ENCODE assay signal across 9 cellular contexts in genomic region chr3:152267831-152268500, GRCh38. TPM values are rescaled to one million over a fixed set of nuclear protein-coding genes. Genes with fewer than 3 reads are reported as not detected.
DNase-seq lines count a peak whose midpoint lies in the region; ATAC-seq, FAIRE-seq and TF ChIP-seq lines count a peak whose summit lies in the region.
"Had no signal": no experiment of that assay in that cellular context is flagged by ENCODE, and none has a peak within 500 bp of the region (broad histone marks: within the 10 kb centered on the region; RNA-seq: fewer than 3 reads in every experiment).

No MANE protein-coding gene starts in this region.

- H3K4me3 Mint-ChIP-seq in memory B cell, result peak overlapping the region; percentile 90

- H3K36me3 Mint-ChIP-seq in memory B cell, result peaks cover 8% of the 10 kb centered on the region

- in situ Hi-C loops in GM12878 (cut with MboI), result no loop called here

- DNase-seq in cardiac muscle cell (ENCODE audit: low read depth in 1 of 2, low spot score in 1 of 2) (peak in 1 of 2 donors; percentile 58), left cardiac atrium (no peak), GM12878 (ENCODE audit: low read depth, low spot score) (no peak), memory B cell (ENCODE audit: low spot score in 2 of 2) (no peak), urothelium cell line (ENCODE audit: low spot score) (peak; percentile 4), NCI-H1048 (lab: John Stamatoyannopoulos, UW) (no peak), hippocampal formation (lab: John Stamatoyannopoulos, UW) (no peak)

- peak overlapping the region; percentile 93 for H3K27ac Mint-ChIP-seq in memory B cell

- FAIRE-seq in GM12878 (lab: Jason Lieb, UNC) (no peak), urothelium cell line (lab: Jason Lieb, UNC) (no peak)
- FAIRE-seq: colon had no signal

- H3K79me2 ChIP-seq in GM12878 (ENCODE audit: control insufficient read depth, insufficient read depth, low read length), result peaks cover 60% of the 10 kb centered on the region

- no peaks in the 10 kb centered on the region for H3K9me3 ChIP-seq in cardiac muscle cell (ENCODE audit: low read depth)
- H3K9me3 ChIP-seq in GM12878 (replicated peaks; ENCODE audit: control insufficient read depth, insufficient read depth, low read length), result no peaks in the 10 kb centered on the region; the same call in 2 of the 3 replicates

- TSS peak; percentile 89 for BruUV-seq in GM12878 (replicated peaks; lab: Mats Ljungman, UMichigan)

- TF ChIP-seq POLR2A in GM12878 (IDR thresholded peaks at IDR 0.05; ENCODE audit: low read depth, low read length), result no peak

- peaks cover 36% of the 10 kb centered on the region for H3K4me1 Mint-ChIP-seq in memory B cell

- CTCF ChIA-PET in GM12878 (lab: Yijun Ruan, JAX), result interaction anchor here (1.0 to 2.1 kb wide), 6 partner anchors 9 to 176 kb away, joined by 3 to 8 read pairs (median 4); no protein-coding TSS in a partner anchor

- H3K27me3 ChIP-seq in cardiac muscle cell, result peaks cover 41% of the 10 kb centered on the region
- no peaks in the 10 kb centered on the region for H3K27me3 ChIP-seq in GM12878 (replicated peaks in 1 of 2; ENCODE audit: control insufficient read depth in 2 of 2, insufficient read depth in 2 of 2, low read length in 1 of 2)

- TF ChIP-seq EP300 in GM12878 (IDR thresholded peaks at IDR 0.05; ENCODE audit: borderline replicate concordance in 1 of 2, control insufficient read depth in 1 of 2, low read depth in 2 of 2, low read length in 2 of 2), result no peak

- peak overlapping the region; percentile 79 for H3K4me3 ChIP-seq in cardiac muscle cell
- H3K4me3 ChIP-seq in GM12878, result peak overlapping the region; percentile 95

- peak overlapping the region; percentile 75 for H3K4me2 ChIP-seq in GM12878 (ENCODE audit: control insufficient read depth, insufficient read depth)

- H2AFZ ChIP-seq in GM12878 (ENCODE audit: control insufficient read depth, low read depth, low read length), result peak overlapping the region; percentile 43

- peak overlapping the region; percentile 99 for H3K9ac ChIP-seq in GM12878 (ENCODE audit: control insufficient read depth, insufficient read depth, low read length)

- TF ChIP-seq CTCF in cardiac muscle cell (IDR thresholded peaks at IDR 0.05; ENCODE audit: low read depth, low read length), result no peak
- TF ChIP-seq CTCF in GM12878 (IDR thresholded peaks at IDR 0.05 in 2 of 3, conservative IDR thresholded peaks at IDR 0.05 in 1 of 3; ENCODE audit: control insufficient read depth in 2 of 3, extremely low read depth in 1 of 3, insufficient read depth in 1 of 3, low read depth in 3 of 3, low read length in 3 of 3), result no peak

- H3K36me3 ChIP-seq in cardiac muscle cell (no peaks in the 10 kb centered on the region), GM12878 (ENCODE audit: control insufficient read depth in 2 of 2, insufficient read depth in 2 of 2, low read length in 1 of 2) (no peaks in the 10 kb centered on the region)

- RAD21 ChIA-PET in GM12878 (lab: Charles Lee; ENCODE audit: unreplicated experiment), result interaction anchor here (0.5 to 6.2 kb wide), 24 partner anchors 10 to 881 kb away, joined by 3 to 53 read pairs (median 6); no protein-coding TSS in a partner anchor

- no peaks in the 10 kb centered on the region for H4K20me1 ChIP-seq in GM12878 (ENCODE audit: control insufficient read depth, insufficient read depth)

- POLR2A ChIA-PET in GM12878 (lab: Charles Lee), result interaction anchor here (0.6 to 3.9 kb wide), 9 partner anchors 11 to 173 kb away, joined by 3 to 40 read pairs (median 4); no protein-coding TSS in a partner anchor

- H3K27me3 Mint-ChIP-seq in memory B cell, result no peaks in the 10 kb centered on the region

- SMC1A ChIA-PET in GM12878 (lab: Charles Lee; ENCODE audit: uncharacterized antibody, unreplicated experiment), result interaction anchor here (1.1 to 11.1 kb wide), 12 partner anchors 9 to 115 kb away, joined by 3 to 83 read pairs (median 7); no protein-coding TSS in a partner anchor

- intact Hi-C loops in left cardiac atrium (cut with DNase I) (loop anchor here in 1 of 2 donors (5.0 to 10.0 kb wide), 2 partner anchors 34 to 137 kb away; no protein-coding TSS in a partner anchor), GM12878 (cut with micrococcal nuclease; ENCODE audit: unreplicated experiment) (loop anchor here (2.0 to 5.0 kb wide), 4 partner anchors 23 to 141 kb away; no protein-coding TSS in a partner anchor)

- peaks cover under 1% of the 10 kb centered on the region for H3K9me3 Mint-ChIP-seq in memory B cell

- peaks cover 14% of the 10 kb centered on the region for H3K4me1 ChIP-seq in cardiac muscle cell (ENCODE audit: low read depth)
- peaks cover 7% of the 10 kb centered on the region; the same call in 1 of the 2 replicates for H3K4me1 ChIP-seq in GM12878 (ENCODE audit: control insufficient read depth, insufficient read depth, low read length)

- TF ChIP-seq RAD21 in GM12878 (IDR thresholded peaks at IDR 0.05; ENCODE audit: insufficient read depth, low read depth, low read length), result no peak

- 14% methylated on average over 14 of the region's 14 CpGs for WGBS in GM12878 (ENCODE audit: insufficient coverage, insufficient replicate concordance, low lambda C conversion rate, missing lambda C conversion rate)

- no peak for ATAC-seq in left cardiac atrium
- ATAC-seq in GM12878, result no peak
- ATAC-seq in memory B cell (ENCODE audit: low read depth), result no peak
- ATAC-seq in GM18502 (IDR thresholded peaks at IDR 0.05; ENCODE audit: poor library complexity, unreplicated experiment), result no peak

- H3K27ac ChIP-seq in cardiac muscle cell, result peak overlapping the region; percentile 96
- H3K27ac ChIP-seq in GM12878 (ENCODE audit: control insufficient read depth, insufficient read depth), result peak overlapping the region; percentile 90

TF ChIP-seq in GM12878, 131 proteins besides CTCF, POLR2A, EP300 and RAD21 (continues in another document):
- TF ChIP-seq FOXK2 (IDR thresholded peaks at IDR 0.05) (no peak), ZNF384 (IDR thresholded peaks at IDR 0.05; ENCODE audit: borderline replicate concordance, low read depth, low read length) (no peak), RUNX3 (IDR thresholded peaks at IDR 0.05; ENCODE audit: low read length) (peak; percentile 14; the same call in 1 of the 2 replicates), IRF5 (IDR thresholded peaks at IDR 0.05; ENCODE audit: borderline replicate concordance) (no peak), CBX3 (IDR thresholded peaks at IDR 0.05; ENCODE audit: borderline replicate concordance, low read depth) (no peak)

RNA-seq across cellular contexts. Expression of gene MBNL1, which starts 0.8 kb away (rescaled TPM):
- total RNA-seq in cardiac muscle cell (72.7 and 75.1 TPM in 2 replicates), left cardiac atrium (100 to 1,000 TPM; 141 to 154 TPM), GM12878 (2014; rRNA removed) (337 and 351 TPM in 2 replicates), GM12878 (2014; rRNA removed; fragmentation: Illumina TruSeq; extraction: Trizol) (218 TPM in 2 replicates), GM12878 (2021) (239 and 247 TPM in 2 replicates)
- polyA plus RNA-seq in cardiac muscle cell (18.1 and 21.2 TPM in 2 replicates), GM12878 (2011; rRNA removed) (80.9 and 82.1 TPM in 2 replicates), GM12878 (2014; fragmentation: Illumina TruSeq; extraction: Trizol) (200 and 216 TPM in 2 replicates), GM12878 (2014; fragmentation: Nextera tagmentation; extraction: Ambion mirVana) (10 to 100 TPM; 59.6 to 73.3 TPM), GM12878 (2014; rRNA removed) (132 and 143 TPM in 2 replicates), GM12878 (2016; fragmentation: Nextera tagmentation; extraction: Ambion mirVana) (100 to 1,000 TPM; 141 to 146 TPM)
- total RNA-seq in GM12878 (2013; cell fraction: nucleolus; rRNA removed), result 485 and 489 TPM in 2 replicates
- 64.8 TPM for polyA plus RNA-seq in GM12878 (2011; ENCODE audit: low read depth)
- 104 and 129 TPM in 2 replicates for polyA plus RNA-seq in GM12878 (2011; cell fraction: cytosol; rRNA removed)
- polyA plus RNA-seq in GM12878 (2011; cell fraction: nucleus; rRNA removed), result 52.1 and 62.2 TPM in 2 replicates
- polyA plus RNA-seq in GM12878 (2012), result 94.4 and 94.6 TPM in 2 replicates
- 286 and 329 TPM in 2 replicates for polyA minus RNA-seq in GM12878 (2011; rRNA and poly(A)+ RNA removed)
- polyA minus RNA-seq in GM12878 (2011; cell fraction: cytosol; rRNA and poly(A)+ RNA removed), result 138 and 193 TPM in 2 replicates
- polyA minus RNA-seq in GM12878 (2011; cell fraction: nucleus; rRNA and poly(A)+ RNA removed), result 137 and 215 TPM in 2 replicates
